In the genomic region with DNA sequence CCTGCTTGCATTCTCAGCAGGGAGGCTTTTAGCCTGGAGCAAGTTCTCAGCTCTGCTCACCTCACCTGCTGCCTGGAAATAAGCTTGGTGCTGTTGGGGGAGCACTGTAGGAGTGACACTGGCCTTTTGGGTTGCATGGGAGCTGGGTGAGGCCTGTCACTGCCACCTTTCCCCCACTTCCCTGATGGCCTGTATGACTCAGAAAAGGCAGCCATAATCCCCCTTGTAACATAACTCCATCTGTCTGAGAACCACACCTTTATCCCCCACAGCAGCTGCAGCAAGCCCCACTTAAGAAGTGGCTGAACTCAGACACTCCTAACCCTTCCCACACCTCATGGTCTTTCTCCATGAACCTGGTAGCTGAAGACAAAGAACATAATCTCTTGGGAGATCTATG, we compare ENCODE assay signal across 11 cellular contexts.
"Had no signal": no experiment of that assay in that cellular context is flagged by ENCODE, and none has a peak within 500 bp of the region (broad histone marks: within the 10 kb centered on the region; RNA-seq: fewer than 3 reads in every experiment).

No MANE protein-coding gene starts in this region.

- H3K27ac Mint-ChIP-seq: activated B cell treated with CpG ODN at 0.5 μM for 24 hours; activated CD4-positive, alpha-beta T cell treated with anti-CD3 and anti-CD28 coated beads, Interleukin-2, amount 10 ng/mL, durations not matched to agents 7 days and 5 days; activated naive CD4-positive, alpha-beta T cell treated with anti-CD3 and anti-CD28 coated beads, Interleukin-2, amount 50 U/mL, for 24 hours; dendritic cell treated with granulocyte-macrophage colony-stimulating factor and Interleukin-4, amounts not matched to agents 40 ng/mL and 50 ng/mL, for 4 days; mesothelial cell of epicardium had no signal

- H3K4me1 Mint-ChIP-seq: activated B cell treated with CpG ODN at 0.5 μM for 24 hours; activated CD4-positive, alpha-beta T cell treated with anti-CD3 and anti-CD28 coated beads, Interleukin-2, amount 10 ng/mL, durations not matched to agents 7 days and 5 days; activated naive CD4-positive, alpha-beta T cell treated with anti-CD3 and anti-CD28 coated beads, Interleukin-2, amount 50 U/mL, for 24 hours; mesothelial cell of epicardium; naive B cell had no signal

- H3K4me1 ChIP-seq: right atrium auricular region had no signal

- H3K27me3 ChIP-seq: neutrophil, right atrium auricular region had no signal

- H3K27me3 Mint-ChIP-seq: activated B cell treated with CpG ODN at 0.5 μM for 24 hours; dendritic cell treated with granulocyte-macrophage colony-stimulating factor and Interleukin-4, amounts not matched to agents 40 ng/mL and 50 ng/mL, for 4 days; naive B cell had no signal

- H3K27ac ChIP-seq: neutrophil, right atrium auricular region had no signal

- H3K4me3 Mint-ChIP-seq: activated B cell treated with CpG ODN at 0.5 μM for 24 hours; activated CD4-positive, alpha-beta T cell treated with anti-CD3 and anti-CD28 coated beads, Interleukin-2, amount 10 ng/mL, durations not matched to agents 7 days and 5 days; activated naive CD4-positive, alpha-beta T cell treated with anti-CD3 and anti-CD28 coated beads, Interleukin-2, amount 50 U/mL, for 24 hours; dendritic cell treated with granulocyte-macrophage colony-stimulating factor and Interleukin-4, amounts not matched to agents 40 ng/mL and 50 ng/mL, for 4 days; mesothelial cell of epicardium had no signal

- H3K9me3 ChIP-seq: neutrophil had no signal

- H3K36me3 ChIP-seq: neutrophil, right atrium auricular region had no signal

- H3K4me3 ChIP-seq: right atrium auricular region had no signal

- DNase-seq: activated B cell treated with CpG ODN at 0.5 μM for 24 hours; activated CD4-positive, alpha-beta T cell treated with anti-CD3 and anti-CD28 coated beads, Interleukin-2, amount 10 ng/mL, durations not matched to agents 7 days and 5 days; hypothalamus; naive B cell; posterior cingulate gyrus; small intestine had no signal
